1 cellular context compared by ENCODE assay signal in the genomic region with DNA sequence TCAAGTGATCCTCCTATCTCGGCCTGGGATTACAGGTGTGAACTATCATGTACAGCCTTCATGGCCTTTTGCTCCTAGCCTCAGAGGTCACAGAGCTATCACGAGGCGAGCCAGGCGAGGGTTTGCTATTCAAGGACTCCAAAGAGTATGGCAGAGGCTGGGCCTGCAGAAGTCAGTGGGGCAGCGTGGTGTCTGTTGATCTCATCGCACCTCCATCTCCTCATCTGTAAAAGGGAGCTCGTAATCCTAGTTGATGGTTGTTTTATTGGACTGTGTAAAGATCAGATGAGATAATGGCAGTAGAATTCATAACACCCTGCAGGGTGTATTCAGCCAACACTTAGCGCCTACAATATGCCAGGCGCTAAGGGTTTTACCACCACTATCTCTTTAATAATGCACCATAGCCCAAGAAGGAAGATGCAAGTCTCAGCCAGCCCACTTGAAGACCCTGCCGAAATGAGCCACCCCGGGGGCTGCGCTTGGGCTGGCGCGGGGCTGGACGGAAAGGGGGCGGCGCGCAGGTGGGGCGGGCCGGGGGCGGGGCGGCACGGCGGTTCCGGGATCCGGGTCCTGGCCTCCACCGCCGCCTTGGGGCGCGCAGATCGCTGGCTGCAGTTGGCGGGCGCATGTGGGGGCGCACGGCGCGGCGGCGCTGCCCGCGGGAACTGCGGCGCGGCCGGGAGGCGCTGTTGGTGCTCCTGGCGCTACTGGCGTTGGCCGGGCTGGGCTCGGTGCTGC.
TF ChIP-seq lines count a peak whose summit lies in the region.

A gene with protein sequence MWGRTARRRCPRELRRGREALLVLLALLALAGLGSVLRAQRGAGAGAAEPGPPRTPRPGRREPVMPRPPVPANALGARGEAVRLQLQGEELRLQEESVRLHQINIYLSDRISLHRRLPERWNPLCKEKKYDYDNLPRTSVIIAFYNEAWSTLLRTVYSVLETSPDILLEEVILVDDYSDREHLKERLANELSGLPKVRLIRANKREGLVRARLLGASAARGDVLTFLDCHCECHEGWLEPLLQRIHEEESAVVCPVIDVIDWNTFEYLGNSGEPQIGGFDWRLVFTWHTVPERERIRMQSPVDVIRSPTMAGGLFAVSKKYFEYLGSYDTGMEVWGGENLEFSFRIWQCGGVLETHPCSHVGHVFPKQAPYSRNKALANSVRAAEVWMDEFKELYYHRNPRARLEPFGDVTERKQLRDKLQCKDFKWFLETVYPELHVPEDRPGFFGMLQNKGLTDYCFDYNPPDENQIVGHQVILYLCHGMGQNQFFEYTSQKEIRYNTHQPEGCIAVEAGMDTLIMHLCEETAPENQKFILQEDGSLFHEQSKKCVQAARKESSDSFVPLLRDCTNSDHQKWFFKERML (plus strand): TSS at position 601 of the 741 bp plus-strand sequence. CDS start 29 bp downstream, at position 630.

TF ChIP-seq in HEK293, 187 proteins besides CTCF, POLR2A, EP300 and RAD21 (continued from another document and continues in another):
- TF ChIP-seq, protein P1, sequence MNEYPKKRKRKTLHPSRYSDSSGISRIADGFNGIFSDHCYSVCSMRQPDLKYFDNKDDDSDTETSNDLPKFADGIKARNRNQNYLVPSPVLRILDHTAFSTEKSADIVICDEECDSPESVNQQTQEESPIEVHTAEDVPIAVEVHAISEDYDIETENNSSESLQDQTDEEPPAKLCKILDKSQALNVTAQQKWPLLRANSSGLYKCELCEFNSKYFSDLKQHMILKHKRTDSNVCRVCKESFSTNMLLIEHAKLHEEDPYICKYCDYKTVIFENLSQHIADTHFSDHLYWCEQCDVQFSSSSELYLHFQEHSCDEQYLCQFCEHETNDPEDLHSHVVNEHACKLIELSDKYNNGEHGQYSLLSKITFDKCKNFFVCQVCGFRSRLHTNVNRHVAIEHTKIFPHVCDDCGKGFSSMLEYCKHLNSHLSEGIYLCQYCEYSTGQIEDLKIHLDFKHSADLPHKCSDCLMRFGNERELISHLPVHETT (tag by site-specific recombination; IDR thresholded peaks at IDR 0.05): 0 out of 2 replicates have a peak, but pooled peaks have one; percentile 33
- TF ChIP-seq ZIC2 (tag by site-specific recombination; IDR thresholded peaks at IDR 0.05) (peak; percentile 53), ZBTB20 (tag by site-specific recombination; IDR thresholded peaks at IDR 0.05) (peak; percentile 39; the same call in 1 of the 2 replicates), ZFHX2 (tag by site-specific recombination; conservative IDR thresholded peaks at IDR 0.05) (0 out of 2 replicates have a peak, but pooled peaks have one; percentile 39), GLIS1 (tag by site-specific recombination; IDR thresholded peaks at IDR 0.05) (0 out of 2 replicates have a peak, but pooled peaks have one; percentile 10), ZFP41 (tag by site-specific recombination; IDR thresholded peaks at IDR 0.05; ENCODE audit: borderline replicate concordance) (no peak), ZNF555 (tag by site-specific recombination; conservative IDR thresholded peaks at IDR 0.05) (no peak), HOXD13 (CRISPR knock-in tag; IDR thresholded peaks at IDR 0.05; ENCODE audit: borderline replicate concordance) (peak; percentile 70; the same call in 1 of the 2 replicates), ZNF626 (tag by site-specific recombination; IDR thresholded peaks at IDR 0.05) (no peak), ZNF404 (tag by site-specific recombination; IDR thresholded peaks at IDR 0.05) (no peak), KLF16 (tag by site-specific recombination; IDR thresholded peaks at IDR 0.05) (0 out of 2 replicates have a peak, but pooled peaks have one; percentile 21), ZNF843 (tag by site-specific recombination; IDR thresholded peaks at IDR 0.05) (peak; percentile 63), ZNF600 (tag by site-specific recombination; IDR thresholded peaks at IDR 0.05) (0 out of 2 replicates have a peak, but pooled peaks have one; percentile 27), ZNF785 (tag by site-specific recombination; IDR thresholded peaks at IDR 0.05) (no peak), ZEB2 (tag by site-specific recombination; IDR thresholded peaks at IDR 0.05) (peak; percentile 61; the same call in 1 of the 2 replicates), ZSCAN23 (tag by site-specific recombination; IDR thresholded peaks at IDR 0.05) (no peak), REPIN1 (tag by site-specific recombination; IDR thresholded peaks at IDR 0.05; ENCODE audit: low read depth) (no peak), ZNF24 (tag by site-specific recombination; IDR thresholded peaks at IDR 0.05) (0 out of 2 replicates have a peak, but pooled peaks have one; percentile 29), ZNF19 (tag by site-specific recombination; IDR thresholded peaks at IDR 0.05; ENCODE audit: low read depth) (no peak), SCRT2 (tag by site-specific recombination; IDR thresholded peaks at IDR 0.05) (no peak), ZNF629 (tag by site-specific recombination; IDR thresholded peaks at IDR 0.05) (peak; percentile 48; the same call in 1 of the 2 replicates), GLIS2 (tag by site-specific recombination; IDR thresholded peaks at IDR 0.05) (no peak), ZNF777 (tag by site-specific recombination; IDR thresholded peaks at IDR 0.05; ENCODE audit: borderline replicate concordance) (no peak), ZBTB17 (tag by site-specific recombination; IDR thresholded peaks at IDR 0.05) (peak; percentile 67; the same call in 1 of the 2 replicates), ZNF660 (tag by site-specific recombination; IDR thresholded peaks at IDR 0.05) (no peak; the same call in 1 of the 2 replicates), ZNF837 (tag by site-specific recombination; IDR thresholded peaks at IDR 0.05) (no peak), IKZF3 (tag by site-specific recombination; IDR thresholded peaks at IDR 0.05) (no peak), ZNF423 (tag by site-specific recombination; IDR thresholded peaks at IDR 0.05) (peak; percentile 51; the same call in 1 of the 2 replicates), ZNF501 (tag by site-specific recombination; IDR thresholded peaks at IDR 0.05) (no peak), OSR2 (tag by site-specific recombination; IDR thresholded peaks at IDR 0.05) (peak; percentile 73), ZNF311 (tag by site-specific recombination; IDR thresholded peaks at IDR 0.05; ENCODE audit: borderline replicate concordance) (no peak), ZNF324 (tag by site-specific recombination; IDR thresholded peaks at IDR 0.05) (0 out of 2 replicates have a peak, but pooled peaks have one; percentile 33), KLF9 (tag by site-specific recombination; IDR thresholded peaks at IDR 0.05; ENCODE audit: low read depth) (0 out of 2 replicates have a peak, but pooled peaks have one; percentile 18)
- TF ChIP-seq, protein P2, sequence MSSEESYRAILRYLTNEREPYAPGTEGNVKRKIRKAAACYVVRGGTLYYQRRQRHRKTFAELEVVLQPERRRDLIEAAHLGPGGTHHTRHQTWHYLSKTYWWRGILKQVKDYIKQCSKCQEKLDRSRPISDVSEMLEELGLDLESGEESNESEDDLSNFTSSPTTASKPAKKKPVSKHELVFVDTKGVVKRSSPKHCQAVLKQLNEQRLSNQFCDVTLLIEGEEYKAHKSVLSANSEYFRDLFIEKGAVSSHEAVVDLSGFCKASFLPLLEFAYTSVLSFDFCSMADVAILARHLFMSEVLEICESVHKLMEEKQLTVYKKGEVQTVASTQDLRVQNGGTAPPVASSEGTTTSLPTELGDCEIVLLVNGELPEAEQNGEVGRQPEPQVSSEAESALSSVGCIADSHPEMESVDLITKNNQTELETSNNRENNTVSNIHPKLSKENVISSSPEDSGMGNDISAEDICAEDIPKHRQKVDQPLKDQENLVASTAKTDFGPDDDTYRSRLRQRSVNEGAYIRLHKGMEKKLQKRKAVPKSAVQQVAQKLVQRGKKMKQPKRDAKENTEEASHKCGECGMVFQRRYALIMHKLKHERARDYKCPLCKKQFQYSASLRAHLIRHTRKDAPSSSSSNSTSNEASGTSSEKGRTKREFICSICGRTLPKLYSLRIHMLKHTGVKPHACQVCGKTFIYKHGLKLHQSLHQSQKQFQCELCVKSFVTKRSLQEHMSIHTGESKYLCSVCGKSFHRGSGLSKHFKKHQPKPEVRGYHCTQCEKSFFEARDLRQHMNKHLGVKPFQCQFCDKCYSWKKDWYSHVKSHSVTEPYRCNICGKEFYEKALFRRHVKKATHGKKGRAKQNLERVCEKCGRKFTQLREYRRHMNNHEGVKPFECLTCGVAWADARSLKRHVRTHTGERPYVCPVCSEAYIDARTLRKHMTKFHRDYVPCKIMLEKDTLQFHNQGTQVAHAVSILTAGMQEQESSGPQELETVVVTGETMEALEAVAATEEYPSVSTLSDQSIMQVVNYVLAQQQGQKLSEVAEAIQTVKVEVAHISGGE (tag by site-specific recombination; conservative IDR thresholded peaks at IDR 0.05; ENCODE audit: low read depth): no peak
- TF ChIP-seq, protein P3, sequence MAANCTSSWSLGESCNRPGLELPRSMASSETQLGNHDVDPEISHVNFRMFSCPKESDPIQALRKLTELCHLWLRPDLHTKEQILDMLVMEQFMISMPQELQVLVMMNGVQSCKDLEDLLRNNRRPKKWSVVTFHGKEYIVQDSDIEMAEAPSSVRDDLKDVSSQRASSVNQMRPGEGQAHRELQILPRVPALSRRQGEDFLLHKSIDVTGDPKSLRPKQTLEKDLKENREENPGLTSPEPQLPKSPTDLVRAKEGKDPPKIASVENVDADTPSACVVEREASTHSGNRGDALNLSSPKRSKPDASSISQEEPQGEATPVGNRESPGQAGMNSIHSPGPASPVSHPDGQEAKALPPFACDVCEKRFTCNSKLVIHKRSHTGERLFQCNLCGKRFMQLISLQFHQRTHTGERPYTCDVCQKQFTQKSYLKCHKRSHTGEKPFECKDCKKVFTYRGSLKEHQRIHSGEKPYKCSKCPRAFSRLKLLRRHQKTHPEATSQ (tag by site-specific recombination; IDR thresholded peaks at IDR 0.05): no peak
- TF ChIP-seq, protein P4, sequence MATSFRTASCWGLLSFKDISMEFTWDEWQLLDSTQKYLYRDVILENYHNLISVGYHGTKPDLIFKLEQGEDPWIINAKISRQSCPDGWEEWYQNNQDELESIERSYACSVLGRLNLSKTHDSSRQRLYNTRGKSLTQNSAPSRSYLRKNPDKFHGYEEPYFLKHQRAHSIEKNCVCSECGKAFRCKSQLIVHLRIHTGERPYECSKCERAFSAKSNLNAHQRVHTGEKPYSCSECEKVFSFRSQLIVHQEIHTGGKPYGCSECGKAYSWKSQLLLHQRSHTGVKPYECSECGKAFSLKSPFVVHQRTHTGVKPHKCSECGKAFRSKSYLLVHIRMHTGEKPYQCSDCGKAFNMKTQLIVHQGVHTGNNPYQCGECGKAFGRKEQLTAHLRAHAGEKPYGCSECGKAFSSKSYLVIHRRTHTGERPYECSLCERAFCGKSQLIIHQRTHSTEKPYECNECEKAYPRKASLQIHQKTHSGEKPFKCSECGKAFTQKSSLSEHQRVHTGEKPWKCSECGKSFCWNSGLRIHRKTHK (tag by site-specific recombination; IDR thresholded peaks at IDR 0.05): no peak
- TF ChIP-seq, protein P5, sequence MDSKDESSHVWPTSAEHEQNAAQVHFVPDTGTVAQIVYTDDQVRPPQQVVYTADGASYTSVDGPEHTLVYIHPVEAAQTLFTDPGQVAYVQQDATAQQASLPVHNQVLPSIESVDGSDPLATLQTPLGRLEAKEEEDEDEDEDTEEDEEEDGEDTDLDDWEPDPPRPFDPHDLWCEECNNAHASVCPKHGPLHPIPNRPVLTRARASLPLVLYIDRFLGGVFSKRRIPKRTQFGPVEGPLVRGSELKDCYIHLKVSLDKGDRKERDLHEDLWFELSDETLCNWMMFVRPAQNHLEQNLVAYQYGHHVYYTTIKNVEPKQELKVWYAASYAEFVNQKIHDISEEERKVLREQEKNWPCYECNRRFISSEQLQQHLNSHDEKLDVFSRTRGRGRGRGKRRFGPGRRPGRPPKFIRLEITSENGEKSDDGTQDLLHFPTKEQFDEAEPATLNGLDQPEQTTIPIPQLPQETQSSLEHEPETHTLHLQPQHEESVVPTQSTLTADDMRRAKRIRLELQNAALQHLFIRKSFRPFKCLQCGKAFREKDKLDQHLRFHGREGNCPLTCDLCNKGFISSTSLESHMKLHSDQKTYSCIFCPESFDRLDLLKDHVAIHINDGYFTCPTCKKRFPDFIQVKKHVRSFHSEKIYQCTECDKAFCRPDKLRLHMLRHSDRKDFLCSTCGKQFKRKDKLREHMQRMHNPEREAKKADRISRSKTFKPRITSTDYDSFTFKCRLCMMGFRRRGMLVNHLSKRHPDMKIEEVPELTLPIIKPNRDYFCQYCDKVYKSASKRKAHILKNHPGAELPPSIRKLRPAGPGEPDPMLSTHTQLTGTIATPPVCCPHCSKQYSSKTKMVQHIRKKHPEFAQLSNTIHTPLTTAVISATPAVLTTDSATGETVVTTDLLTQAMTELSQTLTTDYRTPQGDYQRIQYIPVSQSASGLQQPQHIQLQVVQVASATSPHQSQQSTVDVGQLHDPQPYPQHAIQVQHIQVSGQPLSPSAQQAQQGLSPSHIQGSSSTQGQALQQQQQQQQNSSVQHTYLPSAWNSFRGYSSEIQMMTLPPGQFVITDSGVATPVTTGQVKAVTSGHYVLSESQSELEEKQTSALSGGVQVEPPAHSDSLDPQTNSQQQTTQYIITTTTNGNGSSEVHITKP (tag by site-specific recombination; IDR thresholded peaks at IDR 0.05): peak; percentile 87
- TF ChIP-seq, protein P6, sequence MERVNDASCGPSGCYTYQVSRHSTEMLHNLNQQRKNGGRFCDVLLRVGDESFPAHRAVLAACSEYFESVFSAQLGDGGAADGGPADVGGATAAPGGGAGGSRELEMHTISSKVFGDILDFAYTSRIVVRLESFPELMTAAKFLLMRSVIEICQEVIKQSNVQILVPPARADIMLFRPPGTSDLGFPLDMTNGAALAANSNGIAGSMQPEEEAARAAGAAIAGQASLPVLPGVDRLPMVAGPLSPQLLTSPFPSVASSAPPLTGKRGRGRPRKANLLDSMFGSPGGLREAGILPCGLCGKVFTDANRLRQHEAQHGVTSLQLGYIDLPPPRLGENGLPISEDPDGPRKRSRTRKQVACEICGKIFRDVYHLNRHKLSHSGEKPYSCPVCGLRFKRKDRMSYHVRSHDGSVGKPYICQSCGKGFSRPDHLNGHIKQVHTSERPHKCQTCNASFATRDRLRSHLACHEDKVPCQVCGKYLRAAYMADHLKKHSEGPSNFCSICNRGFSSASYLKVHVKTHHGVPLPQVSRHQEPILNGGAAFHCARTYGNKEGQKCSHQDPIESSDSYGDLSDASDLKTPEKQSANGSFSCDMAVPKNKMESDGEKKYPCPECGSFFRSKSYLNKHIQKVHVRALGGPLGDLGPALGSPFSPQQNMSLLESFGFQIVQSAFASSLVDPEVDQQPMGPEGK (tag by site-specific recombination; IDR thresholded peaks at IDR 0.05): peak; percentile 35; the same call in 1 of the 2 replicates
- TF ChIP-seq, protein P7, sequence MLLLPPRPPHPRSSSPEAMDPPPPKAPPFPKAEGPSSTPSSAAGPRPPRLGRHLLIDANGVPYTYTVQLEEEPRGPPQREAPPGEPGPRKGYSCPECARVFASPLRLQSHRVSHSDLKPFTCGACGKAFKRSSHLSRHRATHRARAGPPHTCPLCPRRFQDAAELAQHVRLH (tag by site-specific recombination; IDR thresholded peaks at IDR 0.05): peak; percentile 60; the same call in 1 of the 2 replicates
- TF ChIP-seq, protein P8, sequence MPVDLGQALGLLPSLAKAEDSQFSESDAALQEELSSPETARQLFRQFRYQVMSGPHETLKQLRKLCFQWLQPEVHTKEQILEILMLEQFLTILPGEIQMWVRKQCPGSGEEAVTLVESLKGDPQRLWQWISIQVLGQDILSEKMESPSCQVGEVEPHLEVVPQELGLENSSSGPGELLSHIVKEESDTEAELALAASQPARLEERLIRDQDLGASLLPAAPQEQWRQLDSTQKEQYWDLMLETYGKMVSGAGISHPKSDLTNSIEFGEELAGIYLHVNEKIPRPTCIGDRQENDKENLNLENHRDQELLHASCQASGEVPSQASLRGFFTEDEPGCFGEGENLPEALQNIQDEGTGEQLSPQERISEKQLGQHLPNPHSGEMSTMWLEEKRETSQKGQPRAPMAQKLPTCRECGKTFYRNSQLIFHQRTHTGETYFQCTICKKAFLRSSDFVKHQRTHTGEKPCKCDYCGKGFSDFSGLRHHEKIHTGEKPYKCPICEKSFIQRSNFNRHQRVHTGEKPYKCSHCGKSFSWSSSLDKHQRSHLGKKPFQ (tag by site-specific recombination; IDR thresholded peaks at IDR 0.05): peak; percentile 64; the same call in 1 of the 2 replicates
